ENCODE assay signal across 29 cellular contexts in genomic region chr19:16985403-16985802, GRCh38.
"Had no signal": no experiment of that assay in that cellular context is flagged by ENCODE, and none has a peak within 500 bp of the region (broad histone marks: within the 10 kb centered on the region; RNA-seq: fewer than 3 reads in every experiment).

No MANE protein-coding gene starts in this region.

- FAIRE-seq: colon had no signal

- H3K9me3 ChIP-seq: adrenal gland, gastrocnemius medialis had no signal

- H3K4me3 ChIP-seq: adrenal gland, body of pancreas, esophagus muscularis mucosa, gastrocnemius medialis had no signal

- H3K27me3 ChIP-seq: adrenal gland, body of pancreas, esophagus muscularis mucosa, foreskin keratinocyte had no signal

- H3K27ac ChIP-seq: body of pancreas, esophagus muscularis mucosa, foreskin keratinocyte had no signal

- H3K36me3 ChIP-seq: adrenal gland, gastrocnemius medialis had no signal

- H3K4me1 ChIP-seq: adrenal gland, body of pancreas, esophagus muscularis mucosa, foreskin keratinocyte had no signal

- ATAC-seq: activated naive CD4-positive, alpha-beta T cell treated with anti-CD3 and anti-CD28 coated beads, Interleukin-2, amount 50 U/mL, for 72 hours; activated T-cell treated with anti-CD3 and anti-CD28 coated beads, Interleukin-2, amount 50 U/mL, for 72 hours; body of pancreas; effector memory CD8-positive, alpha-beta T cell; foreskin keratinocyte; WTC11 had no signal

- DNase-seq: activated CD4-positive, alpha-beta memory T cell treated with anti-CD3 and anti-CD28 coated beads, Interleukin-2, amount 10 ng/mL, durations not matched to agents 7 days and 5 days; activated CD4-positive, alpha-beta T cell treated with anti-CD3 and anti-CD28 coated beads for 1 hour; activated CD4-positive, alpha-beta T cell treated with anti-CD3 and anti-CD28 coated beads for 4 hours; activated CD4-positive, alpha-beta T cell treated with anti-CD3 and anti-CD28 coated beads, Interleukin-2, amount 10 ng/mL, durations not matched to agents 7 days and 5 days; activated CD4-positive, alpha-beta T cell treated with anti-CD3 and anti-CD28 coated beads, Interleukin-2, amount 50 U/mL, for 4 hours; activated CD8-positive, alpha-beta memory T cell treated with anti-CD3 and anti-CD28 coated beads, Interleukin-2, amount 50 U/mL, for 48 hours; activated gamma-delta T cell; activated naive CD4-positive, alpha-beta T cell; activated naive CD4-positive, alpha-beta T cell treated with anti-CD3 and anti-CD28 coated beads, Interleukin-2, amount 10 ng/mL, durations not matched to agents 7 days and 5 days; activated T-cell treated with anti-CD3 and anti-CD28 coated beads for 4 hours; activated T-cell treated with anti-CD3 and anti-CD28 coated beads, Interleukin-2, amount 50 U/mL, for 24 hours; activated T-cell treated with anti-CD3 and anti-CD28 coated beads, Interleukin-2, amount 50 U/mL, for 72 hours; adrenal gland; amygdala; aorta; body of pancreas; caudate nucleus; cortex of kidney; dermis blood vessel endothelial cell; effector CD4-positive, alpha-beta T cell; effector memory CD8-positive, alpha-beta T cell; erythroblast; foreskin keratinocyte; gastrocnemius medialis; T-helper 2 cell had no signal
